In the genomic region with DNA sequence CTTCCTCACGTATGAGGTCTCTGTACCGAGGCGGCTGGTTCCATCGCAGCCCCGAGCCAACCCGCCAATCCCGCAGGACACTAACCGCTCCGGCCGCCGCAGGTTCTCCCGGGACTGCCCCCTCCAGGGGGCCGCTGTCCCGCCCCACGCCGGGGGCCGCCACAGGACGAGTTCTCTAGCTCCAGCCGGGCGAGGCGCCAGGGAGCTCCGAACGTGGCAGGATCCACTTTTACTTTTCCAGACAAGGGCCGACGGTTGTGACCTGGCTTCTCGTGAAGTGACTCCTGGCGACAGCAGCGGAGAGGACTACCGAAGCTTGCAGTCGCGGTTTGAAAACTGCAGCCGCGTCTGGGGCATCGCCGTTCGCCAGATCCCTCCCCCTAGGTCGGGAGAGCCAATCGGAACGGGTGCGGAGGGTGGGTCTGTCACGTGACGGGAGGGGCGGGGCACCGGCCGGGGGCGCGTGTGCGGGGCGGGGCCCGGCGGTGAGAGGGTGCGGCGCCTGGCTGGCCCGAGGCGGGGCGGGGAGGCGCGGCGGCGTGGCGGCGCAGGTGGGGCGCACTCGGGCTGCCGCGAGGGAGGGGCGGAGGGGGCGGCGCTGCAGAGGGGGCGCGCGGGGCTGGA, we compare ENCODE assay signal across 8 cellular contexts. TPM values are rescaled to one million over a fixed set of nuclear protein-coding genes. Genes with fewer than 3 reads are reported as not detected.
A peak's percentile ranks its signal among the peaks of the same experiment; 100 is the strongest.
DNase-seq lines count a peak whose midpoint lies in the region; ATAC-seq and TF ChIP-seq lines count a peak whose summit lies in the region.

TSS of gene STK17B (minus strand) at position 331 of the 624 bp plus-strand sequence. CDS start 8,195 bp downstream, outside the sequence.

- no peaks in the 10 kb centered on the region for H3K27me3 ChIP-seq in kidney epithelial cell (ENCODE audit: control insufficient read depth, insufficient read depth, low read length)

- peak; percentile 99 for TF ChIP-seq POLR2A in GM18951 (IDR thresholded peaks at IDR 0.05; ENCODE audit: extremely low read depth, insufficient read depth, insufficient read length)

- H3K4me3 ChIP-seq in AG09309 (ENCODE audit: control insufficient read depth, low read depth, low read length) = peak within 1 kb of the TSS; percentile 76
- peak within 1 kb of the TSS; percentile 96 for H3K4me3 ChIP-seq in kidney epithelial cell (ENCODE audit: low read depth, low read length)

- no peaks in the 10 kb centered on the region for H3K36me3 ChIP-seq in kidney epithelial cell (ENCODE audit: control insufficient read depth, insufficient read depth, low read length)

- peak; percentile 74 for DNase-seq in AG09309 (ENCODE audit: low read depth)
- DNase-seq in NCI-H460 (ENCODE audit: extremely low read depth, low read depth) = peak; percentile 95
- DNase-seq in activated CD4-positive, alpha-beta T cell treated with anti-CD3 and anti-CD28 coated beads for 1 hour = peak; percentile 95
- peak; percentile 88 for DNase-seq in cerebellum (ENCODE audit: low spot score)
- peak; percentile 64 for DNase-seq in kidney epithelial cell (ENCODE audit: low read depth)
- DNase-seq in stimulated activated CD4-positive, alpha-beta T cell treated with anti-CD3 and anti-CD28 coated beads, Interleukin-15, amount 100 ng/mL, for 24 hours = peak; percentile 98

- TF ChIP-seq CTCF in AG09309 (IDR thresholded peaks at IDR 0.05; ENCODE audit: control insufficient read depth, insufficient read depth, low read depth, low read length, missing control alignments) = peak; percentile 14
- peak; percentile 20 for TF ChIP-seq CTCF in kidney epithelial cell (IDR thresholded peaks at IDR 0.05; ENCODE audit: insufficient read depth, low read length, poor library complexity, severe bottlenecking)

- in situ Hi-C loops in GM18951 (cut with MboI; ENCODE audit: low sequenced_read_pairs, unreplicated experiment) = no loop called here

- ATAC-seq in HG03196 (IDR thresholded peaks at IDR 0.05; ENCODE audit: unreplicated experiment) = peak; percentile 46

RNA-seq across cellular contexts. Expression of gene STK17B, which starts in this region (rescaled TPM):
- total RNA-seq in NCI-H460 (2014; rRNA removed; shearing (Covaris generic)) = 23.2 and 23.8 TPM in 2 replicates
- 9.5 and 13.3 TPM in 2 replicates for polyA plus RNA-seq in NCI-H460 (2014; cell fraction: nucleus; rRNA removed)
- 13.6 TPM for total RNA-seq in cerebellum
- total RNA-seq in kidney epithelial cell = 6.0 and 8.2 TPM in 2 replicates

Comparison
In these comparisons a context has a peak if more than half of its experiments do, and no peak if none do; other contexts are left out.
1. Peak in every context shown above with its lines: DNase-seq, ATAC-seq and H3K4me3 ChIP-seq.